19 cellular contexts compared by ENCODE assay signal in genomic region chr6:44046516-44047178, GRCh38.
DNase-seq lines count a peak whose midpoint lies in the region; ATAC-seq, FAIRE-seq and TF ChIP-seq lines count a peak whose summit lies in the region.
"Had no signal": no experiment of that assay in that cellular context is flagged by ENCODE, and none has a peak within 500 bp of the region (broad histone marks: within the 10 kb centered on the region; RNA-seq: fewer than 3 reads in every experiment).

No MANE protein-coding gene starts in this region.

- H3K27ac Mint-ChIP-seq in neural progenitor cell, result peak overlapping the region; percentile 7

- intact Hi-C loops in right lobe of liver (cut with DNase I) (no loop called here), HepG2 (cut with micrococcal nuclease; ENCODE audit: unreplicated experiment) (no loop called here), breast epithelium (cut with DNase I; ENCODE audit: low total_unique reads) (loop anchor here (1.0 kb wide), 1 partner anchor 38 kb away; no protein-coding TSS in a partner anchor), aorta (cut with DNase I) (no loop called here)

- H3K27ac ChIP-seq in right lobe of liver (no peak overlapping the region), HepG2 (ENCODE audit: extremely low read length, insufficient read depth, low read length) (no peak overlapping the region), breast epithelium (peak overlapping the region; percentile 84 to 91), neural progenitor cell (no peak overlapping the region), aorta (ENCODE audit: low read depth in 1 of 2, low read length in 2 of 2) (no peak overlapping the region)
- H3K27ac ChIP-seq: KMS-11 had no signal

- TF ChIP-seq CTCF in right lobe of liver (IDR thresholded peaks at IDR 0.05) (no peak), HepG2 (CRISPR knock-in tag; IDR thresholded peaks at IDR 0.05) (no peak), breast epithelium (IDR thresholded peaks at IDR 0.05) (no peak), neural progenitor cell (IDR thresholded peaks at IDR 0.05) (no peak)

- no peak overlapping the region for H3K4me3 ChIP-seq in right lobe of liver
- no peak overlapping the region for H3K4me3 ChIP-seq in HepG2 (replicated peaks in 1 of 3; ENCODE audit: insufficient read depth in 1 of 3, low read depth in 2 of 3, low read length in 3 of 3)
- no peak overlapping the region for H3K4me3 ChIP-seq in breast epithelium
- H3K4me3 ChIP-seq in neural progenitor cell, result no peak overlapping the region
- no peak overlapping the region for H3K4me3 ChIP-seq in aorta (ENCODE audit: low read length in 2 of 2)

- POLR2A ChIA-PET in HepG2 (lab: Yijun Ruan, JAX), result no interaction called here

- H3K4me2 ChIP-seq in HepG2 (ENCODE audit: low read depth, low read length) (no peak overlapping the region), neural progenitor cell (no peak overlapping the region)
- H3K4me2 ChIP-seq: KMS-11 had no signal

- in situ Hi-C loops in HepG2 (cut with HindIII; ENCODE audit: extremely low pct_ligation_motif_present, low pct_unique_long_range_greater_than_20kb), result no loop called here

- H3K79me2 ChIP-seq in HepG2 (ENCODE audit: insufficient read depth, low read length), result no peaks in the 10 kb centered on the region
- H3K79me2 ChIP-seq in neural progenitor cell (ENCODE audit: low read depth), result no peaks in the 10 kb centered on the region

- 50% methylated on average over 2 of the region's 6 CpGs for WGBS in right lobe of liver (ENCODE audit: insufficient coverage, low coverage, low lambda C conversion rate, missing lambda C conversion rate)
- 35% methylated on average over 6 of the region's 6 CpGs for whole genome bisulfite sequencing in HepG2 (ENCODE audit: low lambda C conversion rate)
- 85 to 88% methylated on average over 6 of the region's 6 CpGs for WGBS in aorta, 2 donors

- H3K4me3 Mint-ChIP-seq in neural progenitor cell, result no peak overlapping the region
- H3K4me3 Mint-ChIP-seq: CD8-positive, alpha-beta memory T cell had no signal

- FAIRE-seq in HepG2 (lab: Jason Lieb, UNC), result no peak
- FAIRE-seq: D721Med, GM12891, GM18507, H1 had no signal

- H3K4me1 Mint-ChIP-seq in neural progenitor cell, result peaks cover 31% of the 10 kb centered on the region
- H3K4me1 Mint-ChIP-seq: CD8-positive, alpha-beta memory T cell had no signal

- H3K9ac ChIP-seq in HepG2 (ENCODE audit: insufficient read depth, low read depth, low read length), result no peak overlapping the region
- H3K9ac ChIP-seq in neural progenitor cell, result no peak overlapping the region
- H3K9ac ChIP-seq: KMS-11 had no signal

- no TSS peak for BruUV-seq in HepG2 (replicated peaks; lab: Mats Ljungman, UMichigan)

- H3F3A ChIP-seq in neural progenitor cell (ENCODE audit: low read depth), result no peaks in the 10 kb centered on the region

- CTCF ChIA-PET in HepG2 (lab: Yijun Ruan, JAX; ENCODE audit: low intra/inter-chr PET ratio, low total read pairs), result no interaction called here

- H3K27me3 Mint-ChIP-seq in neural progenitor cell (ENCODE audit: insufficient read depth, low read depth), result peaks cover 6% of the 10 kb centered on the region

- H4K20me1 ChIP-seq in HepG2 (ENCODE audit: insufficient read depth, low read length) (no peaks in the 10 kb centered on the region), neural progenitor cell (ENCODE audit: low read depth) (no peaks in the 10 kb centered on the region)

- no peak for ATAC-seq in right lobe of liver
- no peak for ATAC-seq in HepG2
- no peak for ATAC-seq in aorta (ENCODE audit: low FRiP score)

- no peak for TF ChIP-seq RAD21 in HepG2 (CRISPR knock-in tag; IDR thresholded peaks at IDR 0.05)

- no peaks in the 10 kb centered on the region for H3K9me3 Mint-ChIP-seq in neural progenitor cell
- H3K9me3 Mint-ChIP-seq: CD8-positive, alpha-beta memory T cell had no signal

- H3K27me3 ChIP-seq in right lobe of liver (no peaks in the 10 kb centered on the region), HepG2 (ENCODE audit: control insufficient read depth in 1 of 2, insufficient read depth in 2 of 2, low read length in 2 of 2) (peaks cover 0 to 18% of the 10 kb centered on the region in 2 experiments; a peak in 2 of 5 replicates), breast epithelium (no peaks in the 10 kb centered on the region), neural progenitor cell (no peaks in the 10 kb centered on the region), aorta (ENCODE audit: control insufficient read depth in 1 of 2, insufficient read depth in 2 of 2, low read length in 1 of 2) (no peaks in the 10 kb centered on the region)

- H3K4me1 ChIP-seq in right lobe of liver, result peaks cover 0 to 14% (median 6%) of the 10 kb centered on the region in 4 donors
- peaks cover 50% of the 10 kb centered on the region for H3K4me1 ChIP-seq in HepG2 (ENCODE audit: insufficient read depth, low read length)
- H3K4me1 ChIP-seq in breast epithelium, result peaks cover 25 to 47% of the 10 kb centered on the region in 2 donors
- peaks cover 25% of the 10 kb centered on the region for H3K4me1 ChIP-seq in neural progenitor cell
- H3K4me1 ChIP-seq in aorta (ENCODE audit: control insufficient read depth in 1 of 2, insufficient read depth in 2 of 2, low read length in 2 of 2), result no peaks in the 10 kb centered on the region

- no peaks in the 10 kb centered on the region for H3K36me3 Mint-ChIP-seq in neural progenitor cell
- H3K36me3 Mint-ChIP-seq: CD8-positive, alpha-beta memory T cell had no signal

- no peaks in the 10 kb centered on the region for H3K36me3 ChIP-seq in right lobe of liver
- H3K36me3 ChIP-seq in HepG2 (replicated peaks in 1 of 2; ENCODE audit: control insufficient read depth in 1 of 2, insufficient read depth in 2 of 2, low read length in 2 of 2), result no peaks in the 10 kb centered on the region
- H3K36me3 ChIP-seq in breast epithelium, result no peaks in the 10 kb centered on the region
- H3K36me3 ChIP-seq in neural progenitor cell, result no peaks in the 10 kb centered on the region
- no peaks in the 10 kb centered on the region for H3K36me3 ChIP-seq in aorta (ENCODE audit: control insufficient read depth in 1 of 2, insufficient read depth in 2 of 2, low read length in 1 of 2)

- TF ChIP-seq POLR2A in right lobe of liver (IDR thresholded peaks at IDR 0.05), result no peak
- TF ChIP-seq POLR2A in HepG2 (IDR thresholded peaks at IDR 0.05; ENCODE audit: insufficient read depth in 1 of 2, low read depth in 2 of 2, low read length in 2 of 2), result no peak
- no peak for TF ChIP-seq POLR2A in breast epithelium (IDR thresholded peaks at IDR 0.05)

- H3K9me3 ChIP-seq in right lobe of liver (no peaks in the 10 kb centered on the region), HepG2 (ENCODE audit: low read length) (no peaks in the 10 kb centered on the region), breast epithelium (no peaks in the 10 kb centered on the region), neural progenitor cell (ENCODE audit: low read depth) (no peaks in the 10 kb centered on the region), aorta (ENCODE audit: control insufficient read depth, low read length) (no peaks in the 10 kb centered on the region)

- TF ChIP-seq EP300 in HepG2 (IDR thresholded peaks at IDR 0.05; ENCODE audit: low read depth in 2 of 2, low read length in 2 of 2) (no peak), HepG2 (CRISPR knock-in tag; IDR thresholded peaks at IDR 0.05; ENCODE audit: borderline replicate concordance) (no peak)

- DNase-seq in right lobe of liver (peak in 2 of 3 donors; percentile 3 to 27), HepG2 (ENCODE audit: low spot score) (no peak), breast epithelium (ENCODE audit: low spot score in 2 of 2) (peak in 1 of 2 donors; percentile 86), neural progenitor cell (ENCODE audit: low spot score) (no peak), aorta (peak; percentile 42 to 52), NAMALWA (ENCODE audit: low spot score) (no peak), midbrain (lab: John Stamatoyannopoulos, UW) (no peak)
- DNase-seq: ACHN, C1 segment of cervical spinal cord, NCI-H1436, NCI-H1930, NCI-H345, NCI-H526 had no signal

- no peak overlapping the region for H2AFZ ChIP-seq in HepG2 (ENCODE audit: low read length)
- H2AFZ ChIP-seq in neural progenitor cell (replicated peaks), result no peak overlapping the region

TF ChIP-seq in HepG2, 621 proteins besides CTCF, POLR2A, EP300 and RAD21:
- TF ChIP-seq SMARCC2 (IDR thresholded peaks at IDR 0.05), result no peak
- TF ChIP-seq ZNF33B (CRISPR knock-in tag; IDR thresholded peaks at IDR 0.05), result no peak
- TF ChIP-seq ZNF790 (CRISPR knock-in tag; IDR thresholded peaks at IDR 0.05; ENCODE audit: borderline replicate concordance), result no peak
- TF ChIP-seq SMAD3 (CRISPR knock-in tag; IDR thresholded peaks at IDR 0.05), result no peak

Comparison
In these comparisons a context has a peak if more than half of its experiments do, and no peak if none do; other contexts are left out.
1. DNase-seq: peak in right lobe of liver (2 of 3) and aorta (2 of 2); none in HepG2 (single experiment), neural progenitor cell (single experiment), NAMALWA (single experiment) and midbrain (single experiment).
2. H3K27ac ChIP-seq: peak in breast epithelium (2 of 2); none in right lobe of liver (0 of 3), HepG2 (single experiment), neural progenitor cell (single experiment) and aorta (0 of 2).